In genomic region chr1:67618285-67619018, GRCh38 we compare ENCODE assay signal across 10 cellular contexts.
A peak's percentile ranks its signal among the peaks of the same experiment; 100 is the strongest.
DNase-seq lines count a peak whose midpoint lies in the region; ATAC-seq lines count a peak whose summit lies in the region.
"Had no signal": no experiment of that assay in that cellular context is flagged by ENCODE, and none has a peak within 500 bp of the region (broad histone marks: within the 10 kb centered on the region; RNA-seq: fewer than 3 reads in every experiment).

No MANE protein-coding gene starts in this region.

- H3K9me3 ChIP-seq in HAP-1: 0 out of 2 replicates have a peak, but pooled peaks cover 3% of the 10 kb centered on the region

- in situ Hi-C loops in HAP-1 (cut with MboI; ENCODE audit: low sequenced_read_pairs): no loop called here

- ATAC-seq in GM18868 (IDR thresholded peaks at IDR 0.05; ENCODE audit: unreplicated experiment): no peak
- ATAC-seq: stimulated activated effector memory CD8-positive, alpha-beta T cell treated with anti-CD3 and anti-CD28 coated beads, Interleukin-12 subunit alpha, Interleukin-12 subunit beta, amount 100 ng/mL, for 72 hours had no signal

- no peak overlapping the region for H3K4me3 ChIP-seq in HAP-1

- H3K4me1 ChIP-seq in HAP-1: peaks cover 10% of the 10 kb centered on the region

- H3K27me3 ChIP-seq in HAP-1 (ENCODE audit: low read depth): no peaks in the 10 kb centered on the region

- no peaks in the 10 kb centered on the region for H3K36me3 ChIP-seq in HAP-1 (replicated peaks)

- DNase-seq in AG20443 (ENCODE audit: low spot score) (peak; percentile 88), amniotic stem cell (lab: John Stamatoyannopoulos, UW) (peak; percentile 62), glomerular visceral epithelial cell (ENCODE audit: extremely low spot score) (peak; percentile 21), pons (ENCODE audit: low spot score) (peak; percentile 32), NCI-H1436 treated with DMSO at 0.1 percent for 48 hours (lab: John Stamatoyannopoulos, UW) (no peak), HAP-1 (ENCODE audit: low spot score in 2 of 2) (no peak)
- no peak for DNase-seq in activated CD4-positive, CD25-positive, alpha-beta regulatory T cell (lab: John Stamatoyannopoulos, UW)
- DNase-seq: H7 had no signal

Comparison
In these comparisons a context has a peak if more than half of its experiments do, and no peak if none do; other contexts are left out.
1. DNase-seq: peak in AG20443 (single experiment), amniotic stem cell (single experiment), glomerular visceral epithelial cell (single experiment) and pons (single experiment); none in activated CD4-positive, CD25-positive, alpha-beta regulatory T cell (0 of 4), NCI-H1436 treated with DMSO at 0.1 percent for 48 hours (single experiment) and HAP-1 (0 of 2).